8 cellular contexts compared by ENCODE assay signal in genomic region chr2:10124538-10125045, GRCh38. TPM values are rescaled to one million over a fixed set of nuclear protein-coding genes. Genes with fewer than 3 reads are reported as not detected.
A peak's percentile ranks its signal among the peaks of the same experiment; 100 is the strongest.
DNase-seq lines count a peak whose midpoint lies in the region; ATAC-seq and TF ChIP-seq lines count a peak whose summit lies in the region.

No MANE protein-coding gene starts in this region.

- no peak for ATAC-seq in GM18861 (IDR thresholded peaks at IDR 0.05; ENCODE audit: unreplicated experiment)

- no peak overlapping the region for H3K27ac ChIP-seq in coronary artery

- no peak overlapping the region for H3K4me3 ChIP-seq in coronary artery

- peak; percentile 43 for TF ChIP-seq CTCF in coronary artery (IDR thresholded peaks at IDR 0.05)

- DNase-seq in A172 (ENCODE audit: low spot score) (peak; percentile 68), ELF-1 (ENCODE audit: low read depth, low spot score) (peak; percentile 52), NCI-H1436 (lab: John Stamatoyannopoulos, UW) (peak; percentile 65), SKM-1 (lab: John Stamatoyannopoulos, UW; ENCODE audit: unreplicated experiment) (peak; percentile 72), coronary artery (ENCODE audit: low spot score) (no peak), myocyte (ENCODE audit: low read depth) (peak; percentile 75), iPS-NIHi11 (ENCODE audit: low spot score) (no peak)

RNA-seq across cellular contexts. Expression of gene RRM2, which starts 2.1 kb away (rescaled TPM):
- total RNA-seq in A172 (2014; rRNA removed; shearing (Covaris generic)), result 130 and 137 TPM in 2 replicates
- total RNA-seq in myocyte, result 0.72 and 0.78 TPM in 2 replicates
- 0.40 TPM for polyA plus RNA-seq in myocyte (2012)

RNA-seq across cellular contexts. Expression of gene CYS1, which starts 44.4 kb away (rescaled TPM):
- 4.0 and 5.9 TPM in 2 replicates for total RNA-seq in A172 (2014; rRNA removed; shearing (Covaris generic))
- 0.16 and 1.1 TPM in 2 replicates for total RNA-seq in myocyte
- polyA plus RNA-seq in myocyte (2012), result 0.43 TPM

Comparison
In these comparisons a context has a peak if more than half of its experiments do, and no peak if none do; other contexts are left out.
1. DNase-seq: peak in A172 (single experiment), ELF-1 (single experiment), NCI-H1436 (single experiment), SKM-1 (single experiment) and myocyte (single experiment); none in coronary artery (single experiment) and iPS-NIHi11 (single experiment).
2. RNA of gene RRM2, which starts 2.1 kb away (total RNA-seq): 130 to 137 TPM in A172; 0.72 to 0.78 TPM in myocyte; every median in the first group is over 10 times any median in the second.